ENCODE assay signal across 22 cellular contexts in genomic region chr5:111282798-111283197, GRCh38. TPM values are rescaled to one million over a fixed set of nuclear protein-coding genes. Genes with fewer than 3 reads are reported as not detected.
"Had no signal": no experiment of that assay in that cellular context is flagged by ENCODE, and none has a peak within 500 bp of the region (broad histone marks: within the 10 kb centered on the region; RNA-seq: fewer than 3 reads in every experiment).

No MANE protein-coding gene starts in this region.

- H3K36me3 Mint-ChIP-seq: IgD-negative memory B cell had no signal

- H3K4me3 ChIP-seq: K562, SJSA1, SK-N-MC had no signal

- H3K4me1 ChIP-seq: SJSA1 had no signal

- H3K9me3 Mint-ChIP-seq: IgD-negative memory B cell had no signal

- DNase-seq: Kasumi-1, MM.1S, NCI-H1048, NCI-H1105, NCI-H1417, NCI-H1436 treated with DMSO at 0.1 percent for 48 hours, NCI-H1694, NCI-H187 treated with DMSO at 0.1 percent for 48 hours, NCI-H2029 treated with DMSO at 0.1 percent for 48 hours, NCI-H2171 treated with DMSO at 0.1 percent for 48 hours, NCI-H524, NCI-H526 treated with DMSO at 0.1 percent for 48 hours, NCI-H774, Right ventricle myocardium superior, RPMI8226, SIG-M5 had no signal

- H3K27ac ChIP-seq: KMS-11, SJSA1, SK-N-MC had no signal

- H3K4me3 Mint-ChIP-seq: IgD-negative memory B cell had no signal

- H3K27me3 Mint-ChIP-seq: IgD-negative memory B cell had no signal

- H3K27ac Mint-ChIP-seq: IgD-negative memory B cell had no signal

- H3K9me3 ChIP-seq: SJSA1 had no signal

- H3K36me3 ChIP-seq: SJSA1 had no signal

- ATAC-seq: HepG2, K562 had no signal

RNA-seq across cellular contexts. Expression of gene CAMK4, which starts 58.6 kb away (rescaled TPM):
- total RNA-seq: HepG2 had no signal
